ENCODE assay signal across 1 cellular context in genomic region chr19:38270587-38271167, GRCh38.
A peak's percentile ranks its signal among the peaks of the same experiment; 100 is the strongest.
TF ChIP-seq lines count a peak whose summit lies in the region.

No MANE protein-coding gene starts in this region.

TF ChIP-seq in HEK293, 187 proteins besides CTCF, POLR2A, EP300 and RAD21 (continued from another document and continues in another):
- no peak for TF ChIP-seq ZNF362 (tag by site-specific recombination; IDR thresholded peaks at IDR 0.05)
- TF ChIP-seq ZNF707 (tag by site-specific recombination; IDR thresholded peaks at IDR 0.05): no peak
- TF ChIP-seq ZNF138 (tag by site-specific recombination; IDR thresholded peaks at IDR 0.05; ENCODE audit: borderline replicate concordance): no peak
- TF ChIP-seq ELK4 (IDR thresholded peaks at IDR 0.05; ENCODE audit: borderline replicate concordance, low read depth, low read length): no peak
- TF ChIP-seq SP7 (tag by site-specific recombination; IDR thresholded peaks at IDR 0.05): peak; percentile 45
- no peak for TF ChIP-seq ZNF16 (tag by site-specific recombination; IDR thresholded peaks at IDR 0.05; ENCODE audit: low read depth)
- peak; percentile 67 for TF ChIP-seq ZNF596 (tag by site-specific recombination; IDR thresholded peaks at IDR 0.05)
- peak; percentile 50; the same call in 1 of the 2 replicates for TF ChIP-seq ZNF843 (tag by site-specific recombination; IDR thresholded peaks at IDR 0.05)
- no peak for TF ChIP-seq ZNF184 (tag by site-specific recombination; IDR thresholded peaks at IDR 0.05)
- no peak for TF ChIP-seq OVOL3 (tag by site-specific recombination; IDR thresholded peaks at IDR 0.05)
- no peak for TF ChIP-seq ZNF292 (tag by site-specific recombination; IDR thresholded peaks at IDR 0.05; ENCODE audit: borderline replicate concordance, low read depth)
- no peak for TF ChIP-seq ZFP41 (tag by site-specific recombination; IDR thresholded peaks at IDR 0.05; ENCODE audit: borderline replicate concordance)
- TF ChIP-seq ZNF157 (tag by site-specific recombination; IDR thresholded peaks at IDR 0.05): no peak
- TF ChIP-seq ZNF610 (tag by site-specific recombination; IDR thresholded peaks at IDR 0.05; ENCODE audit: borderline replicate concordance): no peak
- TF ChIP-seq, protein P1, sequence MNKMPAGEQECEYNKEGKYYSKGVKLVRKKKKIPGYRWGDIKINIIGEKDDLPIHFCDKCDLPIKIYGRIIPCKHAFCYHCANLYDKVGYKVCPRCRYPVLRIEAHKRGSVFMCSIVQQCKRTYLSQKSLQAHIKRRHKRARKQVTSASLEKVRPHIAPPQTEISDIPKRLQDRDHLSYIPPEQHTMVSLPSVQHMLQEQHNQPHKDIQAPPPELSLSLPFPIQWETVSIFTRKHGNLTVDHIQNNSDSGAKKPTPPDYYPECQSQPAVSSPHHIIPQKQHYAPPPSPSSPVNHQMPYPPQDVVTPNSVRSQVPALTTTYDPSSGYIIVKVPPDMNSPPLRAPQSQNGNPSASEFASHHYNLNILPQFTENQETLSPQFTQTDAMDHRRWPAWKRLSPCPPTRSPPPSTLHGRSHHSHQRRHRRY (tag by site-specific recombination; IDR thresholded peaks at IDR 0.05): 0 out of 2 replicates have a peak, but pooled peaks have one; percentile 33
- no peak for TF ChIP-seq ZNF560 (tag by site-specific recombination; IDR thresholded peaks at IDR 0.05; ENCODE audit: borderline replicate concordance)
- no peak for TF ChIP-seq ZSCAN23 (tag by site-specific recombination; IDR thresholded peaks at IDR 0.05)
- TF ChIP-seq GLI4 (tag by site-specific recombination; IDR thresholded peaks at IDR 0.05): no peak
- no peak for TF ChIP-seq ZNF221 (tag by site-specific recombination; IDR thresholded peaks at IDR 0.05; ENCODE audit: borderline replicate concordance)
- no peak for TF ChIP-seq ZNF2 (tag by site-specific recombination; IDR thresholded peaks at IDR 0.05)
- TF ChIP-seq, protein P2, sequence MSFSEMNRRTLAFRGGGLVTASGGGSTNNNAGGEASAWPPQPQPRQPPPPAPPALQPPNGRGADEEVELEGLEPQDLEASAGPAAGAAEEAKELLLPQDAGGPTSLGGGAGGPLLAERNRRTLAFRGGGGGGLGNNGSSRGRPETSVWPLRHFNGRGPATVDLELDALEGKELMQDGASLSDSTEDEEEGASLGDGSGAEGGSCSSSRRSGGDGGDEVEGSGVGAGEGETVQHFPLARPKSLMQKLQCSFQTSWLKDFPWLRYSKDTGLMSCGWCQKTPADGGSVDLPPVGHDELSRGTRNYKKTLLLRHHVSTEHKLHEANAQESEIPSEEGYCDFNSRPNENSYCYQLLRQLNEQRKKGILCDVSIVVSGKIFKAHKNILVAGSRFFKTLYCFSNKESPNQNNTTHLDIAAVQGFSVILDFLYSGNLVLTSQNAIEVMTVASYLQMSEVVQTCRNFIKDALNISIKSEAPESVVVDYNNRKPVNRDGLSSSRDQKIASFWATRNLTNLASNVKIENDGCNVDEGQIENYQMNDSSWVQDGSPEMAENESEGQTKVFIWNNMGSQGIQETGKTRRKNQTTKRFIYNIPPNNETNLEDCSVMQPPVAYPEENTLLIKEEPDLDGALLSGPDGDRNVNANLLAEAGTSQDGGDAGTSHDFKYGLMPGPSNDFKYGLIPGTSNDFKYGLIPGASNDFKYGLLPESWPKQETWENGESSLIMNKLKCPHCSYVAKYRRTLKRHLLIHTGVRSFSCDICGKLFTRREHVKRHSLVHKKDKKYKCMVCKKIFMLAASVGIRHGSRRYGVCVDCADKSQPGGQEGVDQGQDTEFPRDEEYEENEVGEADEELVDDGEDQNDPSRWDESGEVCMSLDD (tag by site-specific recombination; IDR thresholded peaks at IDR 0.05): no peak
- no peak for TF ChIP-seq ZNF624 (tag by site-specific recombination; IDR thresholded peaks at IDR 0.05)
- TF ChIP-seq ZXDB (tag by site-specific recombination; IDR thresholded peaks at IDR 0.05): peak; percentile 44
- peak; percentile 12 for TF ChIP-seq ZBTB21 (tag by site-specific recombination; IDR thresholded peaks at IDR 0.05)
- no peak for TF ChIP-seq ZNF449 (tag by site-specific recombination; IDR thresholded peaks at IDR 0.05)
- TF ChIP-seq SP3 (tag by site-specific recombination; IDR thresholded peaks at IDR 0.05): no peak
- no peak for TF ChIP-seq ZNF211 (tag by site-specific recombination; IDR thresholded peaks at IDR 0.05; ENCODE audit: low read depth)
- no peak; the same call in 1 of the 2 replicates for TF ChIP-seq KLF9 (tag by site-specific recombination; IDR thresholded peaks at IDR 0.05; ENCODE audit: low read depth)
- TF ChIP-seq ZNF48 (tag by site-specific recombination; IDR thresholded peaks at IDR 0.05): no peak
- TF ChIP-seq ZNF544 (tag by site-specific recombination; IDR thresholded peaks at IDR 0.05): no peak
- no peak for TF ChIP-seq KLF8 (tag by site-specific recombination; IDR thresholded peaks at IDR 0.05)
- no peak for TF ChIP-seq ZNF571 (tag by site-specific recombination; IDR thresholded peaks at IDR 0.05)
- no peak for TF ChIP-seq ZNF324 (tag by site-specific recombination; IDR thresholded peaks at IDR 0.05)
- TF ChIP-seq ZEB2 (tag by site-specific recombination; IDR thresholded peaks at IDR 0.05): no peak
- TF ChIP-seq ZNF768 (tag by site-specific recombination; IDR thresholded peaks at IDR 0.05): no peak
- no peak for TF ChIP-seq TCF7L2 (IDR thresholded peaks at IDR 0.05; ENCODE audit: borderline replicate concordance, low read depth, low read length)
- TF ChIP-seq ZNF76 (tag by site-specific recombination; IDR thresholded peaks at IDR 0.05; ENCODE audit: borderline replicate concordance, low read depth): 0 out of 2 replicates have a peak, but pooled peaks have one; percentile 8
- TF ChIP-seq HIC1 (tag by site-specific recombination; IDR thresholded peaks at IDR 0.05): peak; percentile 73
- no peak for TF ChIP-seq ZNF513 (tag by site-specific recombination; IDR thresholded peaks at IDR 0.05)
- TF ChIP-seq ZNF704 (tag by site-specific recombination; IDR thresholded peaks at IDR 0.05): no peak
- no peak for TF ChIP-seq SETDB1 (IDR thresholded peaks at IDR 0.05; ENCODE audit: insufficient read length, low read length)
- no peak for TF ChIP-seq ZNF777 (tag by site-specific recombination; IDR thresholded peaks at IDR 0.05; ENCODE audit: borderline replicate concordance)
- no peak for TF ChIP-seq REST (tag by site-specific recombination; IDR thresholded peaks at IDR 0.05)
- TF ChIP-seq, protein P3, sequence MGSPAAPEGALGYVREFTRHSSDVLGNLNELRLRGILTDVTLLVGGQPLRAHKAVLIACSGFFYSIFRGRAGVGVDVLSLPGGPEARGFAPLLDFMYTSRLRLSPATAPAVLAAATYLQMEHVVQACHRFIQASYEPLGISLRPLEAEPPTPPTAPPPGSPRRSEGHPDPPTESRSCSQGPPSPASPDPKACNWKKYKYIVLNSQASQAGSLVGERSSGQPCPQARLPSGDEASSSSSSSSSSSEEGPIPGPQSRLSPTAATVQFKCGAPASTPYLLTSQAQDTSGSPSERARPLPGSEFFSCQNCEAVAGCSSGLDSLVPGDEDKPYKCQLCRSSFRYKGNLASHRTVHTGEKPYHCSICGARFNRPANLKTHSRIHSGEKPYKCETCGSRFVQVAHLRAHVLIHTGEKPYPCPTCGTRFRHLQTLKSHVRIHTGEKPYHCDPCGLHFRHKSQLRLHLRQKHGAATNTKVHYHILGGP (tag by site-specific recombination; IDR thresholded peaks at IDR 0.05): peak; percentile 78
